14 cellular contexts compared by ENCODE assay signal in the genomic region with DNA sequence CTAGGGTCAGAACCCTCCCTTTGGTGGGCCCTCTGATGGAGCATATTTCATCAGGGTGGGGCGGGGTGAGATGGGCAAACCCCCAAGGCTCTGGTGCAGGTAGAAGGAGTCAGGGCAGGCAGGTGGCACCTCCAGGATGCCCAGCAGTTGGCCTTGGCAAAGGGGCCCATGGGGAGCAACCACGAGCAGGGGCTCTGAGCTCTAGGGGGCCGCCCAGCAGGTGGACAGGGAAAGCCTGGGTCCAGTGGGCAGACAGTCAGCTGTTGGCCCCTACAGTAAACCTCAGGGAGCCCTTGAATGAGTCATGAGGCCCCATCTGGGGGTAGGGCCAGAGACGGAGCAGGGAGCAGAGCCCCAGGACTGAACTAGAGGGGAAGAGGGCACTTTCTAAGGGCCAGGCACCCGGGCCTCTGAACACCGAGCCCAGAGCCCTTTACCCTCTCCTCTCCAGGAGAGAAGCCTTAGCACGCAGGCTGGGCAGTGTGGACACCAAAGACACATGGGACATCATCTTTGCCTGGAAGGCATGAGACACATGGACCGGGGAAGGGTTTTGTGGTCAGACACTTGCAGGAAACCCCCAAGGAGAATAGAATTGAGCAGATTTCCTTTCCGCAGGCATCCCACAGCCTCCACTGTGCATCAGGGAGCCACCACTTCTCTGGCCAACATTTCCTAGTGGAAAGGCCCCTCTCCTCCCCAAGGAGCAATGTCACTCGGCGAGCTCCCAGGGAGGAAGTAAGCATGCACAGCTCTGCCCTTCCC.
DNase-seq lines count a peak whose midpoint lies in the region; ATAC-seq and TF ChIP-seq lines count a peak whose summit lies in the region.
"Had no signal": no experiment of that assay in that cellular context is flagged by ENCODE, and none has a peak within 500 bp of the region (broad histone marks: within the 10 kb centered on the region; RNA-seq: fewer than 3 reads in every experiment).

No MANE protein-coding gene starts in this region.

- no peak overlapping the region for H3K27ac ChIP-seq in SJCRH30
- H3K27ac ChIP-seq in colonic mucosa = no peak overlapping the region

- intact Hi-C loops in Right ventricle myocardium inferior (cut with DNase I) (no loop called here), left ventricle myocardium superior (cut with micrococcal nuclease) (no loop called here), colonic mucosa (cut with DNase I) (no loop called here)

- no peak for ATAC-seq in Right ventricle myocardium inferior
- ATAC-seq in left ventricle myocardium superior = no peak
- no peak for ATAC-seq in GM19035 (IDR thresholded peaks at IDR 0.05; ENCODE audit: unreplicated experiment)

- no peaks in the 10 kb centered on the region for H3K27me3 ChIP-seq in SJCRH30
- H3K27me3 ChIP-seq in colonic mucosa = no peaks in the 10 kb centered on the region

- H3K9ac ChIP-seq in colonic mucosa (ENCODE audit: low read depth in 2 of 2, low read length in 2 of 2) = no peak overlapping the region

- H3K4me3 ChIP-seq in SJCRH30 = no peak overlapping the region
- H3K4me3 ChIP-seq in colonic mucosa = no peak overlapping the region

- H3K4me1 ChIP-seq in SJCRH30 (peaks cover 14% of the 10 kb centered on the region), colonic mucosa (no peaks in the 10 kb centered on the region)

- H3K36me3 ChIP-seq in SJCRH30 (peaks cover 18% of the 10 kb centered on the region), colonic mucosa (no peaks in the 10 kb centered on the region)

- DNase-seq in Right ventricle myocardium inferior (ENCODE audit: missing footprints) (peak; percentile 40), left ventricle myocardium superior (no peak), SJCRH30 (peak; percentile 47 to 64), mesenteric fat pad (ENCODE audit: low spot score) (peak; percentile 84), colonic mucosa (no peak)
- DNase-seq in stimulated activated CD4-positive, alpha-beta T cell treated with anti-CD3 and anti-CD28 coated beads, Interleukin-2, amount 100 ng/mL, for 24 hours = no peak
- DNase-seq: C1 segment of cervical spinal cord, GF-D8, H7, NCI-H1105 treated with DMSO at 0.1 percent for 48 hours, NCI-H187, NCI-H226, NCI-H524 treated with DMSO at 0.1 percent for 48 hours had no signal

- H3K9me3 ChIP-seq in SJCRH30 (replicated peaks) = no peaks in the 10 kb centered on the region
- no peaks in the 10 kb centered on the region for H3K9me3 ChIP-seq in colonic mucosa

- no peak for TF ChIP-seq CTCF in colonic mucosa (IDR thresholded peaks at IDR 0.05)

Comparison
In these comparisons a context has a peak if more than half of its experiments do, and no peak if none do; other contexts are left out.
1. DNase-seq: peak in Right ventricle myocardium inferior (single experiment), SJCRH30 (2 of 2) and mesenteric fat pad (single experiment); none in left ventricle myocardium superior (single experiment), colonic mucosa (single experiment) and stimulated activated CD4-positive, alpha-beta T cell treated with anti-CD3 and anti-CD28 coated beads, Interleukin-2, amount 100 ng/mL, for 24 hours (0 of 2).